In the genomic region with DNA sequence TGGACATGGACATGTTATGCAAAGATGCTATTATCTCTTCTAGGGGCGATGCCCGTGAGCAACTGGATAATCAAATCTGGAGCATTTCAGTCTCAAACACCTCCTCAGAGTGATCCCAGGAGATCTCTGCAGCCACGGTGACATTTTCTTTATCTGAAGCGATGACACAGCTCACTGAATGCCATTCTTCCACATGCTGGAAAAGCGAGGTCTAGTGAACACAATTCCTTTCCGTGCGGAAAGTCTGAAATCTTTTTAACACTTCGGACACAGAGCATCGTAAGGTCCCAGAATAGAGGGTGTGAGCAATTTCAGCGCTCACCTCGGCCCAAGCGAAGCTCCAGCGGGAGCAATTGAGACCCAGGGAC, we compare ENCODE assay signal across 8 cellular contexts. TPM values are rescaled to one million over a fixed set of nuclear protein-coding genes. Genes with fewer than 3 reads are reported as not detected.
A peak's percentile ranks its signal among the peaks of the same experiment; 100 is the strongest.
DNase-seq lines count a peak whose midpoint lies in the region; ATAC-seq and TF ChIP-seq lines count a peak whose summit lies in the region.

No MANE protein-coding gene starts in this region.

- in situ Hi-C loops in mammary epithelial cell (cut with MboI; ENCODE audit: low sequenced_read_pairs in 2 of 2), result no loop called here

- H3K4me3 ChIP-seq in AG09309 (ENCODE audit: control insufficient read depth, low read depth, low read length) (peak overlapping the region; percentile 81), mammary epithelial cell (replicated peaks in 1 of 3; ENCODE audit: insufficient read depth in 1 of 3, low read depth in 2 of 3, low read length in 3 of 3) (peak overlapping the region; percentile 66 to 95 (median 92)), mucosa of stomach (ENCODE audit: low read length) (peak overlapping the region; percentile 75)

- H3K36me3 ChIP-seq in mammary epithelial cell (ENCODE audit: insufficient read depth, low read length) (peaks cover 5% of the 10 kb centered on the region), mucosa of stomach (ENCODE audit: control insufficient read depth, insufficient read depth, low read length) (no peaks in the 10 kb centered on the region)

- CTCF ChIA-PET in mammary epithelial cell (lab: Charles Lee; ENCODE audit: low non-redundant PET), result no interaction called here

- WGBS in mammary epithelial cell (ENCODE audit: low coverage, missing lambda C conversion rate), result 5% methylated on average over 13 of the region's 13 CpGs

- no peaks in the 10 kb centered on the region for H3K27me3 ChIP-seq in mammary epithelial cell (ENCODE audit: insufficient read depth, low read length)
- H3K27me3 ChIP-seq in mucosa of stomach (ENCODE audit: control insufficient read depth, insufficient read depth, low read length), result no peaks in the 10 kb centered on the region

- peak overlapping the region; percentile 43 for H3K27ac ChIP-seq in mammary epithelial cell (ENCODE audit: insufficient read depth, low read depth, low read length)

- intact Hi-C loops in mammary epithelial cell (cut with micrococcal nuclease), result loop anchor here (5.0 kb wide), 2 partner anchors 41 to 676 kb away; no protein-coding TSS in a partner anchor

- TF ChIP-seq CTCF in AG09309 (IDR thresholded peaks at IDR 0.05; ENCODE audit: control insufficient read depth, insufficient read depth, low read depth, low read length, missing control alignments) (no peak), mammary epithelial cell (conservative IDR thresholded peaks at IDR 0.05 in 1 of 2, IDR thresholded peaks at IDR 0.05 in 1 of 2; ENCODE audit: extremely low read depth in 1 of 2, insufficient read depth in 1 of 2, low read depth in 1 of 2, low read length in 2 of 2) (no peak)

- ATAC-seq in HG03432 (IDR thresholded peaks at IDR 0.05; ENCODE audit: unreplicated experiment), result peak; percentile 3

- dilution Hi-C loops in mammary epithelial cell (cut with HindIII; ENCODE audit: low sequenced_read_pairs), result no loop called here

- H2AFZ ChIP-seq in mammary epithelial cell (ENCODE audit: low read depth, low read length), result peak overlapping the region; percentile 92

- H4K20me1 ChIP-seq in mammary epithelial cell (ENCODE audit: insufficient read depth, low read length), result no peaks in the 10 kb centered on the region

- peak overlapping the region; percentile 81 for H3K4me2 ChIP-seq in mammary epithelial cell (ENCODE audit: insufficient read depth, low read depth, low read length)

- H3K9me3 ChIP-seq in mammary epithelial cell (replicated peaks; ENCODE audit: insufficient read depth, low read length) (no peaks in the 10 kb centered on the region), mucosa of stomach (ENCODE audit: control insufficient read depth, low read length) (no peaks in the 10 kb centered on the region)

- H3K4me1 ChIP-seq in mammary epithelial cell (ENCODE audit: insufficient read depth, low read length), result peaks cover 32% of the 10 kb centered on the region
- peaks cover 7% of the 10 kb centered on the region for H3K4me1 ChIP-seq in mucosa of stomach (ENCODE audit: control insufficient read depth, insufficient read depth, low read length)

- DNase-seq in AG09309 (ENCODE audit: low read depth) (no peak), mammary epithelial cell (no peak), NCI-H2081 treated with DMSO at 0.1 percent for 48 hours (lab: John Stamatoyannopoulos, UW) (no peak), NCI-H2227 (lab: John Stamatoyannopoulos, UW; ENCODE audit: unreplicated experiment) (no peak), DMS 273 treated with DMSO at 0.1 percent for 48 hours (lab: John Stamatoyannopoulos, UW) (no peak), hepatic stellate cell (ENCODE audit: low spot score) (no peak)

- BruUV-seq in mammary epithelial cell (replicated peaks; lab: Mats Ljungman, UMichigan), result TSS peak; percentile 58

- H3K9ac ChIP-seq in mammary epithelial cell (ENCODE audit: insufficient read depth, low read length) (peak overlapping the region; percentile 82), mucosa of stomach (ENCODE audit: low read length) (peak overlapping the region; percentile 85)

- peaks cover 57% of the 10 kb centered on the region for H3K79me2 ChIP-seq in mammary epithelial cell (ENCODE audit: insufficient read depth, low read length)

RNA-seq across cellular contexts. Expression of a gene that starts 0.5 kb away (rescaled TPM):
- total RNA-seq in mammary epithelial cell, result 1 to 10 TPM; 2.0 to 8.9 TPM
- polyA plus RNA-seq in mammary epithelial cell, result 7.6 TPM
- polyA minus RNA-seq in mammary epithelial cell, result 15.6 TPM

RNA-seq across cellular contexts. Expression of a gene that starts 27.2 kb away (rescaled TPM):
- 1 to 10 TPM; 3.0 to 4.5 TPM for total RNA-seq in mammary epithelial cell
- 4.7 TPM for polyA plus RNA-seq in mammary epithelial cell
- polyA minus RNA-seq in mammary epithelial cell, result 1.7 TPM

RNA-seq across cellular contexts. Expression of a gene that starts 54.6 kb away (rescaled TPM):
- total RNA-seq in mammary epithelial cell, result 10 to 100 TPM; 11.0 to 57.9 TPM
- polyA plus RNA-seq in mammary epithelial cell, result 61.8 TPM
- polyA minus RNA-seq in mammary epithelial cell, result 4.9 TPM

RNA-seq across cellular contexts. Expression of a gene that starts 54.8 kb away (rescaled TPM):
- total RNA-seq in mammary epithelial cell, result 100 to 1,000 TPM; 188 to 213 TPM
- polyA plus RNA-seq in mammary epithelial cell, result 141 TPM
- 78.6 TPM for polyA minus RNA-seq in mammary epithelial cell
